Comparison of ENCODE assay signal across 16 cellular contexts in the genomic region with DNA sequence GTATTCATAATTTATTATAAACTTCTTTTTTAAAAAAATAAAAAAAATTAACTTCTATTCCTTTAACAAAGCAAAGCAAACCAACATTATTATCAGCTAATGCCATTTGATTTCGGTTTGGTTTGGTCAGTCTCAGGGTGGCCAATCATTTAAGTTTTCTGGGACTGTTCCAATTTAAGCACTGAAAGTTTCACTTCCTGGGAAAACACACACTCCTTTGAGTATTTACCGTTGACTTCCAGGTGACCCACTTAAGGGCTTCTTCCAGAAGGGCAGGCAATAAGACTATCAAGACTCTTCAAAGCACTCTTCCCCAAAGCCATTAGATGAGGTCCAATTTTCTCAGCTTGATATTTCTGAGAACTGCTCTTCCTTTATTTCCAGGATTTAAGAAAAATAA.
"Had no signal": no experiment of that assay in that cellular context is flagged by ENCODE, and none has a peak within 500 bp of the region (broad histone marks: within the 10 kb centered on the region; RNA-seq: fewer than 3 reads in every experiment).

No MANE protein-coding gene starts in this region.

- ATAC-seq: effector memory CD8-positive, alpha-beta T cell; left lobe of liver; naive thymus-derived CD8-positive, alpha-beta T cell; psoas muscle; right cardiac atrium; stimulated activated naive B cell treated with anti-CD40 and anti-IgM and Interleukin-4, amounts not matched to agents 10 μg/mL and 1 μg/mL and 100 μg/mL, for 72 hours had no signal

- DNase-seq: cerebellar nuclear complex; cortex of kidney; effector memory CD8-positive, alpha-beta T cell; kidney; naive thymus-derived CD8-positive, alpha-beta T cell; nephron progenitor cell; nucleus accumbens; posterior cingulate gyrus; psoas muscle; right cardiac atrium; sigmoid colon; spleen; stimulated activated naive B cell treated with anti-CD40 and anti-IgM and Interleukin-4, amounts not matched to agents 10 μg/mL and 1 μg/mL and 100 μg/mL, for 72 hours; trophoblast cell had no signal

- H3K4me3 ChIP-seq: psoas muscle, sigmoid colon, spleen, suprapubic skin had no signal

- H3K27ac ChIP-seq: psoas muscle, sigmoid colon, spleen, suprapubic skin had no signal

- H3K27me3 ChIP-seq: sigmoid colon, spleen, suprapubic skin had no signal

- H3K9me3 ChIP-seq: psoas muscle, sigmoid colon, spleen, suprapubic skin had no signal

- H3K4me1 ChIP-seq: psoas muscle, spleen, suprapubic skin had no signal

- H3K36me3 ChIP-seq: sigmoid colon, spleen, suprapubic skin had no signal
